Comparison of ENCODE assay signal across 1 cellular context in the genomic region with DNA sequence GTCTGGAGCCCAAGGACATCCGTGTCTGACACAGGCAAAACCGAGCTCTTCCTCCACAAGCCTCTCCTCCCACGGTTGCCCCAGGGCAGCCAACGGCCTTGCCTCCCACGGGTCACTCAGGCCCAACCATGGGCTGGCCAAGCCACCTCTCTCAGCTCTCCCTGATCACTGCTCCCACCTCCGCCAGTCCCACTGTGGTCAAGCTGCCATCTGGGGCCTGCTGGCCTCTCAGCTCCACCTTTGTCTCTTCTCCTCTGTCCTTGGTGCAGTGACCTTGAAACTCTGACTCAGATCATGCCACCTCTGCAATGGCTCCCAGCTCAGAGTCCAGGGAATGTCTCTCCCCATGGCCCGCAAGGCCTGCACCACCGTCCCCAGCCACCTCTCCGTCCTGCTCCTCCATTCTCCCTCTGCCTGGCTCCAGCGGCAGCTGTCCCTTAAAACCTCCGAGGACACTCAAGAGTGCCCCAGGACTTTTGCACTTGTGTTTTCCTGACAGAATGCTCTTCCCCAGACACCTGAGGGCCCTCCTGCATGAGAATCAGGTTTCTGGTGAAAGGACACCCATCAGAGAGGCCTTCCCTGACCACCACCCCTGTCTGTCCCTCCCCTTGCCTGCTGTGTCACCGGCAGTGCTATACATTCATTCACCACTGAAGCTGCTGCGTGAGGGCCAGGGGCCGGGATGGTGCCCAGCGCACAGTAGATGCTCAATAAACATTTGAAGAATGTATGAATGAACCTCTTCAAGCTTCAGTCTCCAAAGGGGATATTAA.
TF ChIP-seq lines count a peak whose summit lies in the region.

No MANE protein-coding gene starts in this region.

TF ChIP-seq in WTC11, 78 proteins besides CTCF, POLR2A, EP300 and RAD21 (continued from another document):
- TF ChIP-seq, protein P1, sequence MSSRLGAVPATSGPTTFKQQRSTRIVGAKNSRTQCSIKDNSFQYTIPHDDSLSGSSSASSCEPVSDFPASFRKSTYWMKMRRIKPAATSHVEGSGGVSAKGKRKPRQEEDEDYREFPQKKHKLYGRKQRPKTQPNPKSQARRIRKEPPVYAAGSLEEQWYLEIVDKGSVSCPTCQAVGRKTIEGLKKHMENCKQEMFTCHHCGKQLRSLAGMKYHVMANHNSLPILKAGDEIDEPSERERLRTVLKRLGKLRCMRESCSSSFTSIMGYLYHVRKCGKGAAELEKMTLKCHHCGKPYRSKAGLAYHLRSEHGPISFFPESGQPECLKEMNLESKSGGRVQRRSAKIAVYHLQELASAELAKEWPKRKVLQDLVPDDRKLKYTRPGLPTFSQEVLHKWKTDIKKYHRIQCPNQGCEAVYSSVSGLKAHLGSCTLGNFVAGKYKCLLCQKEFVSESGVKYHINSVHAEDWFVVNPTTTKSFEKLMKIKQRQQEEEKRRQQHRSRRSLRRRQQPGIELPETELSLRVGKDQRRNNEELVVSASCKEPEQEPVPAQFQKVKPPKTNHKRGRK (CRISPR knock-in tag; IDR thresholded peaks at IDR 0.05; ENCODE audit: borderline replicate concordance): no peak
- TF ChIP-seq ETV6 (CRISPR knock-in tag; IDR thresholded peaks at IDR 0.05) (no peak), FOXP1 (CRISPR knock-in tag; IDR thresholded peaks at IDR 0.05; ENCODE audit: borderline replicate concordance) (no peak)
- TF ChIP-seq, protein P2, sequence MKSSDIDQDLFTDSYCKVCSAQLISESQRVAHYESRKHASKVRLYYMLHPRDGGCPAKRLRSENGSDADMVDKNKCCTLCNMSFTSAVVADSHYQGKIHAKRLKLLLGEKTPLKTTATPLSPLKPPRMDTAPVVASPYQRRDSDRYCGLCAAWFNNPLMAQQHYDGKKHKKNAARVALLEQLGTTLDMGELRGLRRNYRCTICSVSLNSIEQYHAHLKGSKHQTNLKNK (CRISPR knock-in tag; IDR thresholded peaks at IDR 0.05): no peak
- TF ChIP-seq, protein P3, sequence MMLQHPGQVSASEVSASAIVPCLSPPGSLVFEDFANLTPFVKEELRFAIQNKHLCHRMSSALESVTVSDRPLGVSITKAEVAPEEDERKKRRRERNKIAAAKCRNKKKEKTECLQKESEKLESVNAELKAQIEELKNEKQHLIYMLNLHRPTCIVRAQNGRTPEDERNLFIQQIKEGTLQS (CRISPR knock-in tag; conservative IDR thresholded peaks at IDR 0.05): no peak
